In genomic region chr3:152270145-152270870, GRCh38 we compare ENCODE assay signal across 7 cellular contexts. TPM values are rescaled to one million over a fixed set of nuclear protein-coding genes. Genes with fewer than 3 reads are reported as not detected.
DNase-seq lines count a peak whose midpoint lies in the region; ATAC-seq, FAIRE-seq and TF ChIP-seq lines count a peak whose summit lies in the region.

No MANE protein-coding gene starts in this region.

- ATAC-seq in HG02970 (IDR thresholded peaks at IDR 0.05; ENCODE audit: low FRiP score, unreplicated experiment), result no peak

- H3K27ac ChIP-seq in urinary bladder (ENCODE audit: low read depth), result peak overlapping the region; percentile 99

- no peaks in the 10 kb centered on the region for H3K36me3 ChIP-seq in urinary bladder (ENCODE audit: insufficient read depth)

- peaks cover 1% of the 10 kb centered on the region for H3K4me1 ChIP-seq in urinary bladder (ENCODE audit: insufficient read depth)

- H3K4me3 ChIP-seq in urinary bladder (ENCODE audit: low read depth, low read length), result peak overlapping the region; percentile 82

- FAIRE-seq in H54 (lab: Jason Lieb, UNC), result peak; percentile 57

- DNase-seq in H54 (ENCODE audit: insufficient read length, low spot score), result no peak
- DNase-seq in NCI-H82 treated with DMSO at 0.1 percent for 48 hours (lab: John Stamatoyannopoulos, UW; ENCODE audit: unreplicated experiment), result peak; percentile 12
- peak; percentile 3 for DNase-seq in cerebellum (ENCODE audit: low spot score)
- DNase-seq in medulla oblongata (ENCODE audit: extremely low spot score), result peak; percentile 70
- no peak for DNase-seq in amniotic stem cell (lab: John Stamatoyannopoulos, UW)

- under 1% methylated on average over 9 of the region's 9 CpGs for WGBS in urinary bladder

- no peak for TF ChIP-seq POLR2A in H54 (IDR thresholded peaks at IDR 0.05; ENCODE audit: low read depth, low read length)

RNA-seq across cellular contexts. Expression of gene MBNL1, which starts 1.6 kb away (rescaled TPM):
- total RNA-seq in cerebellum (69.0 TPM), urinary bladder (300 TPM)
- 113 TPM for polyA plus RNA-seq in urinary bladder

Comparison
In these comparisons a context has a peak if more than half of its experiments do, and no peak if none do; other contexts are left out.
1. DNase-seq: peak in NCI-H82 treated with DMSO at 0.1 percent for 48 hours (single experiment), cerebellum (single experiment) and medulla oblongata (single experiment); none in H54 (single experiment) and amniotic stem cell (single experiment).